ENCODE assay signal across 8 cellular contexts in genomic region chr10:30783939-30784500, GRCh38.
DNase-seq lines count a peak whose midpoint lies in the region; ATAC-seq and TF ChIP-seq lines count a peak whose summit lies in the region.

No MANE protein-coding gene starts in this region.

- H3K23ac ChIP-seq in mesenchymal stem cell (ENCODE audit: low read length in 2 of 2): no peak overlapping the region

- ATAC-seq in HG02973 (IDR thresholded peaks at IDR 0.05; ENCODE audit: unreplicated experiment): no peak

- no peak overlapping the region for H2BK5ac ChIP-seq in mesenchymal stem cell (ENCODE audit: low read depth, low read length, poor library complexity, severe bottlenecking)

- no peak overlapping the region for H2BK15ac ChIP-seq in mesenchymal stem cell (ENCODE audit: low read depth, poor library complexity, severe bottlenecking)

- peak overlapping the region; percentile 58 for H3K4me3 Mint-ChIP-seq in endodermal cell

- peak overlapping the region; percentile 72 to 77 for H3K18ac ChIP-seq in mesenchymal stem cell (ENCODE audit: low read depth in 1 of 2, low read length in 2 of 2)

- no peak overlapping the region for H2AFZ ChIP-seq in mesenchymal stem cell (ENCODE audit: low read depth, low read length)

- H3K27ac ChIP-seq in endodermal cell (ENCODE audit: low read depth, low read length): peak overlapping the region; percentile 92
- H3K27ac ChIP-seq in mesenchymal stem cell (ENCODE audit: low read length, poor library complexity, severe bottlenecking): peak overlapping the region; percentile 35

- peak overlapping the region in 1 of 2 experiments; percentile 91 for H3K4ac ChIP-seq in mesenchymal stem cell (ENCODE audit: low read depth in 1 of 2, low read length in 2 of 2)

- H2BK12ac ChIP-seq in mesenchymal stem cell (ENCODE audit: low read length in 2 of 2): peak overlapping the region; percentile 85 to 87

- no peaks in the 10 kb centered on the region for H3K4me1 ChIP-seq in NT2/D1 (ENCODE audit: insufficient read depth, insufficient read length)
- H3K4me1 ChIP-seq in endodermal cell (ENCODE audit: control insufficient read depth, insufficient read depth, low read length): no peaks in the 10 kb centered on the region
- peaks cover 14% of the 10 kb centered on the region for H3K4me1 ChIP-seq in mesenchymal stem cell (ENCODE audit: control insufficient read depth, insufficient read depth, low read depth, low read length)

- H3K9ac ChIP-seq in NT2/D1 (ENCODE audit: insufficient read length, low read depth) (no peak overlapping the region), endodermal cell (ENCODE audit: extremely low read depth, low read length, poor library complexity, severe bottlenecking) (peak overlapping the region; percentile 62), mesenchymal stem cell (ENCODE audit: low read length) (peak overlapping the region; percentile 91)

- H3K4me3 ChIP-seq in GM12875 (ENCODE audit: low read depth, low read length) (peak overlapping the region; percentile 64), NT2/D1 (ENCODE audit: insufficient read length, low read depth) (peak overlapping the region; percentile 40), endodermal cell (ENCODE audit: low read length) (peak overlapping the region; percentile 81), mesenchymal stem cell (ENCODE audit: insufficient read depth in 1 of 2, low read depth in 1 of 2, low read length in 2 of 2) (peak overlapping the region in 1 of 2 experiments; percentile 45)

- no peaks in the 10 kb centered on the region for H3K9me3 Mint-ChIP-seq in endodermal cell

- no peak overlapping the region for H2AK5ac ChIP-seq in mesenchymal stem cell (ENCODE audit: low read length, severe bottlenecking)

- H3K4me2 ChIP-seq in mesenchymal stem cell (ENCODE audit: low read length, poor library complexity, severe bottlenecking): peak overlapping the region; percentile 71

- no peaks in the 10 kb centered on the region for H3K4me1 Mint-ChIP-seq in endodermal cell

- H3K36me3 ChIP-seq in NT2/D1 (ENCODE audit: insufficient read depth, insufficient read length, low read length) (no peaks in the 10 kb centered on the region), endodermal cell (ENCODE audit: control insufficient read depth, insufficient read depth, low read length) (no peaks in the 10 kb centered on the region), mesenchymal stem cell (ENCODE audit: control insufficient read depth in 1 of 2, insufficient read depth in 2 of 2, low read depth in 1 of 2, low read length in 2 of 2) (no peaks in the 10 kb centered on the region)

- peak overlapping the region; percentile 74 for H3K27ac Mint-ChIP-seq in endodermal cell

- TF ChIP-seq CTCF in GM12875 (IDR thresholded peaks at IDR 0.05; ENCODE audit: borderline replicate concordance, insufficient read depth, low read depth, low read length) (peak; percentile 84), endodermal cell (conservative IDR thresholded peaks at IDR 0.05) (peak; percentile 93)

- H3K9me3 ChIP-seq in NT2/D1 (ENCODE audit: insufficient read depth, low read length) (no peaks in the 10 kb centered on the region), endodermal cell (ENCODE audit: control insufficient read depth, low read length) (no peaks in the 10 kb centered on the region), mesenchymal stem cell (ENCODE audit: control insufficient read depth, low read length) (no peaks in the 10 kb centered on the region)

- peaks cover 74% of the 10 kb centered on the region for H3K27me3 Mint-ChIP-seq in endodermal cell (ENCODE audit: insufficient read depth)

- WGBS in endodermal cell (ENCODE audit: insufficient coverage in 1 of 2, insufficient read length in 1 of 2), 2 experiments: 3% methylated on average over 12 to 18 of the region's 18 CpGs
- WGBS in mesenchymal stem cell: under 1% methylated on average over 17 of the region's 18 CpGs

- H2BK120ac ChIP-seq in mesenchymal stem cell (ENCODE audit: low read depth, low read length): peak overlapping the region; percentile 68

- H3K79me1 ChIP-seq in mesenchymal stem cell (replicated peaks; ENCODE audit: low read length, poor library complexity, severe bottlenecking): no peaks in the 10 kb centered on the region

- H4K8ac ChIP-seq in mesenchymal stem cell (ENCODE audit: low read length): peak overlapping the region; percentile 51

- H4K91ac ChIP-seq in mesenchymal stem cell (ENCODE audit: low read length): peak overlapping the region; percentile 57

- H3K27me3 ChIP-seq in NT2/D1 (ENCODE audit: insufficient read depth, insufficient read length) (peaks cover 16% of the 10 kb centered on the region), endodermal cell (ENCODE audit: control insufficient read depth, insufficient read depth, low read length, poor library complexity, severe bottlenecking) (peaks cover 48% of the 10 kb centered on the region), mesenchymal stem cell (ENCODE audit: control insufficient read depth in 1 of 2, insufficient read depth in 1 of 2, low read length in 2 of 2) (no peaks in the 10 kb centered on the region)

- H3K36me3 Mint-ChIP-seq in endodermal cell (ENCODE audit: low read depth): no peaks in the 10 kb centered on the region

- DNase-seq in HK-2 (ENCODE audit: unreplicated experiment) (peak; percentile 48), NT2/D1 (ENCODE audit: low read depth, low spot score) (peak; percentile 68), endodermal cell (peak; percentile 96), mesenchymal stem cell (peak; percentile 90)
- peak; percentile 88 for DNase-seq in activated CD8-positive, alpha-beta memory T cell treated with anti-CD3 and anti-CD28 coated beads, Interleukin-2, amount 50 U/mL, for 4 hours
- peak; percentile 59 to 84 (median 62) for DNase-seq in stimulated activated CD4-positive, alpha-beta T cell treated with anti-CD3 and anti-CD28 coated beads, TNF-alpha, amount 100 ng/mL, for 48 hours (ENCODE audit: low read depth in 3 of 3)

- no peak overlapping the region for H3K14ac ChIP-seq in mesenchymal stem cell (ENCODE audit: low read length in 2 of 2)
